16 cellular contexts compared by ENCODE assay signal in genomic region chr16:49763826-49764225, GRCh38.
"Had no signal": no experiment of that assay in that cellular context is flagged by ENCODE, and none has a peak within 500 bp of the region (broad histone marks: within the 10 kb centered on the region; RNA-seq: fewer than 3 reads in every experiment).

No MANE protein-coding gene starts in this region.

- H3K4me1 ChIP-seq: body of pancreas, prostate gland, stomach, upper lobe of right lung had no signal

- H3K36me3 ChIP-seq: gastroesophageal sphincter, prostate gland, right atrium auricular region, stomach, upper lobe of right lung had no signal

- H3K27ac ChIP-seq: body of pancreas, coronary artery, gastroesophageal sphincter, prostate gland, right atrium auricular region, stomach, testis, upper lobe of right lung had no signal

- ATAC-seq: body of pancreas, esophagus mucosa, gastroesophageal sphincter, upper lobe of right lung had no signal

- DNase-seq: activated B cell treated with CpG ODN at 0.5 μM for 24 hours; activated CD4-positive, alpha-beta memory T cell treated with anti-CD3 and anti-CD28 coated beads for 36 hours; activated CD4-positive, alpha-beta T cell treated with anti-CD3 and anti-CD28 coated beads for 4 hours; activated T-cell treated with anti-CD3 and anti-CD28 coated beads for 4 hours; body of pancreas; stimulated activated CD4-positive, alpha-beta T cell treated with anti-CD3 and anti-CD28 coated beads, Interleukin-4, amount 100 ng/mL, for 1 hour; stomach; testis; upper lobe of right lung had no signal

- FAIRE-seq: endometrium, TTC549 had no signal

- H3K9me3 ChIP-seq: body of pancreas, gastroesophageal sphincter, prostate gland, right atrium auricular region, stomach, testis, upper lobe of right lung had no signal

- H3K27me3 ChIP-seq: body of pancreas, gastroesophageal sphincter, right atrium auricular region, stomach, testis, upper lobe of right lung had no signal

- H3K4me3 ChIP-seq: body of pancreas, coronary artery, gastroesophageal sphincter, prostate gland, right atrium auricular region, stomach, testis, upper lobe of right lung had no signal
